In the genomic region with DNA sequence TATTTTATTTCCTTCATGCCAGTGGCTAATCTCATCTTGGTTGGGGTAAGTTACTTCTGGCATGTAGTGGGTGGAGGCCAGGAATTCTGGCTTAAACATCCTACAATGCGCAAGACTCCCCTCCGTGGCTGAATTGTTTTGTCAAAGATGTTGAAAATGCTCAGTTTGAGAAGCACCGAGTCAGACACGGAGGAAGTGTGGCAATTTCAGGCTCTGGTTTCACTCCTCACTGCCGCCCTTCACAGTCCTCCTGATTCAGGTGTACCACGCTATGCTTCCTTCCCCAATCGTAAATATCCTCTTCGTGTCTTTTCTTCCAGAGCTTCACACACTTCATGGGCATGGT, we compare ENCODE assay signal across 8 cellular contexts.
A peak's percentile ranks its signal among the peaks of the same experiment; 100 is the strongest.
DNase-seq lines count a peak whose midpoint lies in the region; ATAC-seq and TF ChIP-seq lines count a peak whose summit lies in the region.

No MANE protein-coding gene starts in this region.

- POLR2A ChIA-PET in MCF 10A (lab: Yijun Ruan, JAX): no interaction called here

- in situ Hi-C loops in mammary epithelial cell (cut with MboI; ENCODE audit: low sequenced_read_pairs in 2 of 2): no loop called here

- TF ChIP-seq CTCF in MCF 10A (IDR thresholded peaks at IDR 0.05; ENCODE audit: unreplicated experiment) (no peak), mammary epithelial cell (conservative IDR thresholded peaks at IDR 0.05 in 1 of 2, IDR thresholded peaks at IDR 0.05 in 1 of 2; ENCODE audit: extremely low read depth in 1 of 2, insufficient read depth in 1 of 2, low read depth in 1 of 2, low read length in 2 of 2) (no peak), choroid plexus epithelial cell (conservative IDR thresholded peaks at IDR 0.05; ENCODE audit: low read depth, low read length) (no peak), upper lobe of left lung (IDR thresholded peaks at IDR 0.05) (no peak)

- H3K27ac ChIP-seq in mammary epithelial cell (ENCODE audit: insufficient read depth, low read depth, low read length): no peak overlapping the region
- H3K27ac ChIP-seq in upper lobe of left lung: peak overlapping the region in 1 of 4 donors; percentile 14

- H3K9ac ChIP-seq in mammary epithelial cell (ENCODE audit: insufficient read depth, low read length): no peak overlapping the region

- no peak overlapping the region for H3K4me3 Mint-ChIP-seq in MCF 10A (ENCODE audit: unreplicated experiment)

- WGBS in mammary epithelial cell (ENCODE audit: low coverage, missing lambda C conversion rate): 89% methylated on average over 8 of the region's 8 CpGs
- 39 to 45% methylated on average over 8 of the region's 8 CpGs for WGBS in upper lobe of left lung, 2 donors

- DNase-seq in MCF 10A (ENCODE audit: unreplicated experiment): peak; percentile 6
- no peak for DNase-seq in mammary epithelial cell
- DNase-seq in HuH-7 (ENCODE audit: low spot score): peak; percentile 27
- peak; percentile 22 for DNase-seq in choroid plexus epithelial cell (ENCODE audit: low read depth)
- peak in 1 of 2 donors; percentile 60 for DNase-seq in upper lobe of left lung
- DNase-seq in epidermal melanocyte (ENCODE audit: insufficient read length, low spot score): no peak
- DNase-seq in activated CD4-positive, CD25-positive, alpha-beta regulatory T cell (lab: John Stamatoyannopoulos, UW): no peak

- no peak overlapping the region for H3K4me3 ChIP-seq in mammary epithelial cell (replicated peaks in 1 of 3; ENCODE audit: insufficient read depth in 1 of 3, low read depth in 2 of 3, low read length in 3 of 3)
- no peak overlapping the region for H3K4me3 ChIP-seq in choroid plexus epithelial cell (ENCODE audit: low read depth, low read length)
- H3K4me3 ChIP-seq in upper lobe of left lung: peak overlapping the region in 2 of 4 donors; percentile 0 to 28

- no peak overlapping the region for H3K4me2 ChIP-seq in mammary epithelial cell (ENCODE audit: insufficient read depth, low read depth, low read length)

- H3K27ac Mint-ChIP-seq in MCF 10A (ENCODE audit: low read depth, unreplicated experiment): no peak overlapping the region

- dilution Hi-C loops in mammary epithelial cell (cut with HindIII; ENCODE audit: low sequenced_read_pairs): no loop called here

- no peak for TF ChIP-seq EP300 in upper lobe of left lung (IDR thresholded peaks at IDR 0.05)

- no peaks in the 10 kb centered on the region for H3K9me3 ChIP-seq in mammary epithelial cell (replicated peaks; ENCODE audit: insufficient read depth, low read length)
- H3K9me3 ChIP-seq in upper lobe of left lung: no peaks in the 10 kb centered on the region

- H2AFZ ChIP-seq in mammary epithelial cell (ENCODE audit: low read depth, low read length): no peak overlapping the region

- no TSS peak for BruUV-seq in MCF 10A (replicated peaks; lab: Mats Ljungman, UMichigan)
- no TSS peak for BruUV-seq in mammary epithelial cell (replicated peaks; lab: Mats Ljungman, UMichigan)

- intact Hi-C loops in MCF 10A (cut with micrococcal nuclease) (no loop called here), mammary epithelial cell (cut with micrococcal nuclease) (no loop called here)

- H3K4me1 Mint-ChIP-seq in MCF 10A (ENCODE audit: insufficient read depth, unreplicated experiment): no peaks in the 10 kb centered on the region

- H3K27me3 ChIP-seq in mammary epithelial cell (ENCODE audit: insufficient read depth, low read length): no peaks in the 10 kb centered on the region
- H3K27me3 ChIP-seq in upper lobe of left lung: no peaks in the 10 kb centered on the region

- CTCF ChIA-PET in MCF 10A (lab: Yijun Ruan, JAX) (no interaction called here), mammary epithelial cell (lab: Charles Lee; ENCODE audit: low non-redundant PET) (no interaction called here)

- H3K36me3 ChIP-seq in mammary epithelial cell (ENCODE audit: insufficient read depth, low read length) (no peaks in the 10 kb centered on the region), upper lobe of left lung (no peaks in the 10 kb centered on the region)

- TF ChIP-seq POLR2A in upper lobe of left lung (IDR thresholded peaks at IDR 0.05): no peak

- H4K20me1 ChIP-seq in mammary epithelial cell (ENCODE audit: insufficient read depth, low read length): no peaks in the 10 kb centered on the region

- H3K9me3 Mint-ChIP-seq in MCF 10A (ENCODE audit: unreplicated experiment): no peaks in the 10 kb centered on the region

- no peaks in the 10 kb centered on the region for H3K36me3 Mint-ChIP-seq in MCF 10A (ENCODE audit: insufficient read depth, unreplicated experiment)

- H3K79me2 ChIP-seq in mammary epithelial cell (ENCODE audit: insufficient read depth, low read length): no peaks in the 10 kb centered on the region

- peaks cover 13% of the 10 kb centered on the region for H3K27me3 Mint-ChIP-seq in MCF 10A (ENCODE audit: insufficient read depth, unreplicated experiment)

- H3K4me1 ChIP-seq in mammary epithelial cell (ENCODE audit: insufficient read depth, low read length): no peaks in the 10 kb centered on the region
- H3K4me1 ChIP-seq in upper lobe of left lung: peaks cover 0 to 16% (median 0%) of the 10 kb centered on the region in 4 donors

- ATAC-seq in upper lobe of left lung (ENCODE audit: low FRiP score in 2 of 2) (peak; percentile 43 to 58), HG03565 (IDR thresholded peaks at IDR 0.05; ENCODE audit: unreplicated experiment) (no peak)

Comparison
In these comparisons a context has a peak if more than half of its experiments do, and no peak if none do; other contexts are left out.
1. DNase-seq: peak in MCF 10A (single experiment), HuH-7 (single experiment) and choroid plexus epithelial cell (single experiment); none in mammary epithelial cell (single experiment), epidermal melanocyte (single experiment) and activated CD4-positive, CD25-positive, alpha-beta regulatory T cell (0 of 4).